ENCODE assay signal across 18 cellular contexts in the genomic region with DNA sequence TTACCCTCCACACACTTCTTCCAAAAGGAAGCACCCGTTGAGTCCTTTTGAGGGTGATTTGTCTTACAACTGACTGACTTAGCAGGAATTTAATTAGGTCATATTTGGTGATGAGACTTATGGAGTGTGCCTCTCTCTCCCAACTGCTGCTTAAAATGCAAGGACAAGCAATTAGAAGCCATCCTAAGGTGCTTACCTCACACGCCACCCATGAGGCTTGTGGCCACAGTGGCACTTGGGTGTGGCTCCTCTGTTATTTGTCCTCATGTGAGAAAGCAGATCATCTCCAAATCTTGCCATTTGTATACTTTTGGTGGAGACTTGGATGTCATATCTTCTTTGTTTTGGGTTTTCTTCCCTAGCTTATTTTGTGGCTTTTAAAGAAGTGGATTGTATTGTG.
"Had no signal": no experiment of that assay in that cellular context is flagged by ENCODE, and none has a peak within 500 bp of the region (broad histone marks: within the 10 kb centered on the region; RNA-seq: fewer than 3 reads in every experiment).

No MANE protein-coding gene starts in this region.

- H3K9me3 ChIP-seq: colonic mucosa, ovary, right atrium auricular region, sigmoid colon had no signal

- H3K36me3 ChIP-seq: neural progenitor cell, ovary had no signal

- H3K4me3 ChIP-seq: colonic mucosa, hepatocyte, lung, neural progenitor cell, ovary, right atrium auricular region, sigmoid colon had no signal

- H3K4me3 Mint-ChIP-seq: naive thymus-derived CD8-positive, alpha-beta T cell; neural progenitor cell had no signal

- H3K79me2 ChIP-seq: hepatocyte had no signal

- H3K27ac ChIP-seq: colonic mucosa, hepatocyte, neural progenitor cell, ovary, right atrium auricular region, sigmoid colon had no signal

- H2AFZ ChIP-seq: hepatocyte, neural progenitor cell had no signal

- H3K27me3 Mint-ChIP-seq: naive thymus-derived CD8-positive, alpha-beta T cell had no signal

- H3K27ac Mint-ChIP-seq: neural progenitor cell had no signal

- DNase-seq: colonic mucosa; dermis blood vessel endothelial cell; head of caudate nucleus; left colon; left ventricle myocardium superior; mesenchymal stem cell; naive thymus-derived CD8-positive, alpha-beta T cell; nucleus accumbens; ovary; sigmoid colon; small intestine; stimulated activated CD4-positive, alpha-beta T cell treated with anti-CD3 and anti-CD28 coated beads, Interleukin-12 subunit alpha, Interleukin-12 subunit beta, amount 100 ng/mL, for 4 hours; stimulated activated naive CD4-positive, alpha-beta T cell; trophoblast cell had no signal

- ATAC-seq: left colon; left ventricle myocardium superior; naive thymus-derived CD8-positive, alpha-beta T cell had no signal

- H3K4me1 ChIP-seq: colonic mucosa, neural progenitor cell, right atrium auricular region, sigmoid colon had no signal

- H3K27me3 ChIP-seq: colonic mucosa, hepatocyte, neural progenitor cell, ovary, right atrium auricular region, sigmoid colon had no signal

- H3K4me1 Mint-ChIP-seq: naive thymus-derived CD8-positive, alpha-beta T cell had no signal

- FAIRE-seq: small intestine had no signal

- H3K9me3 Mint-ChIP-seq: naive thymus-derived CD8-positive, alpha-beta T cell; neural progenitor cell had no signal

- H3K9ac ChIP-seq: neural progenitor cell had no signal

- H3K4me2 ChIP-seq: hepatocyte, neural progenitor cell had no signal
